Comparison of ENCODE assay signal across 1 cellular context in the genomic region with DNA sequence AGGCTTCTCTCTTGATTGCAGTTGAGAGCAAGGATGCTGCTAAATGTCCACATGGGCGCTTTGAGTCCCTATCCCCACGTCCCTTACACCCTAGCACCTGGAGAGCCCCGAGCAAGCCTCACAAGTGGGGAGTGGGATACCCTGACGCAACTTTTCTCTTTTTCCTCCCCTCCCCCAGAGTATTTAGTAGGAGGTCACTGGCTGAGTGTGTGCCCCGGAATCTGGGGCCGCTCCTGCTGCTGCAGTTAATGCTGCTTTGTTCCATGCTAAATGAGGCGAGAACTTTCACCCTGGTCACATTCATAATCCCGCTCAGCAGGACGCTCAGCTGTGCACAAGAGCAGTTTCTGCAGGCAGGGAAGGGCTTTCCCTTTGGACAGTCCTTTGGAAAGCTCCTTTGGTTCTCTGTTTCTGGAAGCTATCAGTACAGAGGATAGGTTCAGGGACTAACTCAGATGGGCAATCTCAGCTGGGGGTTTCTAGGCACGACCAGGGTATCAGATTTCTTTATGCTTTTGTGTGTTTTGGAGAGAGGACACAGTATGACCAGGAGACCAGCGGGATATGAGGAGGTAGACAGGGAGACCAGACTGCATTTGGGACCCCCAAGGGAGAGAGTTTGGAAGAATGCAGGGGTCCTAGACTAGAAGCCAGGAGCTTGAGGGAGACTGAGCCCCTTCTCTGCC.
TF ChIP-seq lines count a peak whose summit lies in the region.

No MANE protein-coding gene starts in this region.

TF ChIP-seq in HepG2, 621 proteins besides CTCF, POLR2A, EP300 and RAD21 (continued from another document):
- 0 out of 2 replicates have a peak, but pooled peaks have one; percentile 45 for TF ChIP-seq ZNF782 (CRISPR knock-in tag; IDR thresholded peaks at IDR 0.05; ENCODE audit: borderline replicate concordance)
- 0 out of 2 replicates have a peak, but pooled peaks have one; percentile 43 for TF ChIP-seq GFI1 (CRISPR knock-in tag; IDR thresholded peaks at IDR 0.05; ENCODE audit: borderline replicate concordance)
- TF ChIP-seq, protein P1, sequence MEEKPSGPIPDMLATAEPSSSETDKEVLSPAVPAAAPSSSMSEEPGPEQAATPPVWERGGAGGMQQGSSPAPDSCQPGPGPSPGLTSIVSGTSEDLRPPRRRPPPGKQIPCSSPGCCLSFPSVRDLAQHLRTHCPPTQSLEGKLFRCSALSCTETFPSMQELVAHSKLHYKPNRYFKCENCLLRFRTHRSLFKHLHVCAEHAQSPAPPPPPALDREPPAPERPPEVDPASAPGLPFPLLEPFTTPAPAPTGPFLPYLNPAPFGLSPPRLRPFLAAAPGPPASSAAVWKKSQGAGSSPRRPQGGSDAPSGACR (CRISPR knock-in tag; IDR thresholded peaks at IDR 0.05), result no peak
- TF ChIP-seq, protein P2, sequence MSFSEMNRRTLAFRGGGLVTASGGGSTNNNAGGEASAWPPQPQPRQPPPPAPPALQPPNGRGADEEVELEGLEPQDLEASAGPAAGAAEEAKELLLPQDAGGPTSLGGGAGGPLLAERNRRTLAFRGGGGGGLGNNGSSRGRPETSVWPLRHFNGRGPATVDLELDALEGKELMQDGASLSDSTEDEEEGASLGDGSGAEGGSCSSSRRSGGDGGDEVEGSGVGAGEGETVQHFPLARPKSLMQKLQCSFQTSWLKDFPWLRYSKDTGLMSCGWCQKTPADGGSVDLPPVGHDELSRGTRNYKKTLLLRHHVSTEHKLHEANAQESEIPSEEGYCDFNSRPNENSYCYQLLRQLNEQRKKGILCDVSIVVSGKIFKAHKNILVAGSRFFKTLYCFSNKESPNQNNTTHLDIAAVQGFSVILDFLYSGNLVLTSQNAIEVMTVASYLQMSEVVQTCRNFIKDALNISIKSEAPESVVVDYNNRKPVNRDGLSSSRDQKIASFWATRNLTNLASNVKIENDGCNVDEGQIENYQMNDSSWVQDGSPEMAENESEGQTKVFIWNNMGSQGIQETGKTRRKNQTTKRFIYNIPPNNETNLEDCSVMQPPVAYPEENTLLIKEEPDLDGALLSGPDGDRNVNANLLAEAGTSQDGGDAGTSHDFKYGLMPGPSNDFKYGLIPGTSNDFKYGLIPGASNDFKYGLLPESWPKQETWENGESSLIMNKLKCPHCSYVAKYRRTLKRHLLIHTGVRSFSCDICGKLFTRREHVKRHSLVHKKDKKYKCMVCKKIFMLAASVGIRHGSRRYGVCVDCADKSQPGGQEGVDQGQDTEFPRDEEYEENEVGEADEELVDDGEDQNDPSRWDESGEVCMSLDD (CRISPR knock-in tag; IDR thresholded peaks at IDR 0.05; ENCODE audit: borderline replicate concordance), result peak; percentile 52; the same call in 1 of the 2 replicates
- TF ChIP-seq, protein P3, sequence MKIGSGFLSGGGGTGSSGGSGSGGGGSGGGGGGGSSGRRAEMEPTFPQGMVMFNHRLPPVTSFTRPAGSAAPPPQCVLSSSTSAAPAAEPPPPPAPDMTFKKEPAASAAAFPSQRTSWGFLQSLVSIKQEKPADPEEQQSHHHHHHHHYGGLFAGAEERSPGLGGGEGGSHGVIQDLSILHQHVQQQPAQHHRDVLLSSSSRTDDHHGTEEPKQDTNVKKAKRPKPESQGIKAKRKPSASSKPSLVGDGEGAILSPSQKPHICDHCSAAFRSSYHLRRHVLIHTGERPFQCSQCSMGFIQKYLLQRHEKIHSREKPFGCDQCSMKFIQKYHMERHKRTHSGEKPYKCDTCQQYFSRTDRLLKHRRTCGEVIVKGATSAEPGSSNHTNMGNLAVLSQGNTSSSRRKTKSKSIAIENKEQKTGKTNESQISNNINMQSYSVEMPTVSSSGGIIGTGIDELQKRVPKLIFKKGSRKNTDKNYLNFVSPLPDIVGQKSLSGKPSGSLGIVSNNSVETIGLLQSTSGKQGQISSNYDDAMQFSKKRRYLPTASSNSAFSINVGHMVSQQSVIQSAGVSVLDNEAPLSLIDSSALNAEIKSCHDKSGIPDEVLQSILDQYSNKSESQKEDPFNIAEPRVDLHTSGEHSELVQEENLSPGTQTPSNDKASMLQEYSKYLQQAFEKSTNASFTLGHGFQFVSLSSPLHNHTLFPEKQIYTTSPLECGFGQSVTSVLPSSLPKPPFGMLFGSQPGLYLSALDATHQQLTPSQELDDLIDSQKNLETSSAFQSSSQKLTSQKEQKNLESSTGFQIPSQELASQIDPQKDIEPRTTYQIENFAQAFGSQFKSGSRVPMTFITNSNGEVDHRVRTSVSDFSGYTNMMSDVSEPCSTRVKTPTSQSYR (CRISPR knock-in tag; IDR thresholded peaks at IDR 0.05; ENCODE audit: borderline replicate concordance), result peak; percentile 46; the same call in 1 of the 2 replicates
- TF ChIP-seq ZFP37 (CRISPR knock-in tag; IDR thresholded peaks at IDR 0.05; ENCODE audit: borderline replicate concordance), result peak; percentile 32; the same call in 1 of the 2 replicates
- peak; percentile 54 for TF ChIP-seq BCL6 (CRISPR knock-in tag; IDR thresholded peaks at IDR 0.05)
